Comparison of ENCODE assay signal across 1 cellular context in genomic region chr10:95831515-95831914, GRCh38.
TF ChIP-seq lines count a peak whose summit lies in the region.

No MANE protein-coding gene starts in this region.

TF ChIP-seq in GM12878, 131 proteins besides CTCF, POLR2A, EP300 and RAD21 (continued from another document):
- TF ChIP-seq ZBTB4 (CRISPR knock-in tag; IDR thresholded peaks at IDR 0.05) = peak; percentile 66
- no peak for TF ChIP-seq ZZZ3 (IDR thresholded peaks at IDR 0.05; ENCODE audit: control insufficient read depth, insufficient read length, low read depth)
- peak; percentile 65; the same call in 1 of the 2 replicates for TF ChIP-seq PRDM15 (CRISPR knock-in tag; IDR thresholded peaks at IDR 0.05)
- no peak for TF ChIP-seq DPF2 (IDR thresholded peaks at IDR 0.05)
- TF ChIP-seq RELB (IDR thresholded peaks at IDR 0.05; ENCODE audit: low read depth) = no peak
- TF ChIP-seq SMAD5 (IDR thresholded peaks at IDR 0.05; ENCODE audit: low read depth) = peak; percentile 25; the same call in 1 of the 2 replicates
- TF ChIP-seq USF1 (IDR thresholded peaks at IDR 0.05; ENCODE audit: borderline replicate concordance, extremely low read length, insufficient read depth, low read depth, low read length) = no peak
- no peak for TF ChIP-seq TCF12 (IDR thresholded peaks at IDR 0.05; ENCODE audit: low read depth, low read length)
- TF ChIP-seq MLLT1 (IDR thresholded peaks at IDR 0.05) = no peak
- TF ChIP-seq ZNF687 (IDR thresholded peaks at IDR 0.05) = peak; percentile 18
- TF ChIP-seq CHD4 (IDR thresholded peaks at IDR 0.05) = no peak
- TF ChIP-seq SRF (IDR thresholded peaks at IDR 0.05; ENCODE audit: low read depth in 2 of 2, low read length in 2 of 2) = peak in 1 of 2 experiments; percentile 42; a peak in 1 of 4 replicates
- TF ChIP-seq SKIL (IDR thresholded peaks at IDR 0.05; ENCODE audit: low read depth, poor library complexity, severe bottlenecking) = no peak
